35 cellular contexts compared by ENCODE assay signal in genomic region chr10:118642228-118642627, GRCh38. TPM values are rescaled to one million over a fixed set of nuclear protein-coding genes. Genes with fewer than 3 reads are reported as not detected.
"Had no signal": no experiment of that assay in that cellular context is flagged by ENCODE, and none has a peak within 500 bp of the region (broad histone marks: within the 10 kb centered on the region; RNA-seq: fewer than 3 reads in every experiment).

No MANE protein-coding gene starts in this region.

- ATAC-seq: naive thymus-derived CD8-positive, alpha-beta T cell; pancreas; sciatic nerve; stimulated activated naive B cell treated with anti-CD40 and anti-IgM and Interleukin-4, amounts not matched to agents 10 μg/mL and 1 μg/mL and 100 μg/mL, for 72 hours had no signal

- H3K36me3 ChIP-seq: neutrophil, pancreas, prostate gland, spleen, stomach, thoracic aorta, thyroid gland, tibial nerve, upper lobe of left lung, uterus had no signal

- H3K27ac Mint-ChIP-seq: naive B cell; natural killer cell treated with Interleukin-12 subunit alpha and Interleukin-12 subunit beta and Interleukin-15 and Interleukin-18, amount 100 ng/mL, for 72 hours; nephron progenitor cell; stimulated activated naive B cell treated with anti-CD40 and anti-IgM and Interleukin-4, amounts not matched to agents 10 μg/mL and 1 μg/mL and 100 μg/mL, for 72 hours; stimulated activated naive CD8-positive, alpha-beta T cell treated with anti-CD3 and anti-CD28 coated beads, Interleukin-15, Interleukin-2, amounts not matched to agents 100 ng/mL and 50 ng/mL, for 24 hours had no signal

- DNase-seq: naive B cell; naive thymus-derived CD8-positive, alpha-beta T cell; nephron progenitor cell; nucleus accumbens; pancreas; retina; right cardiac atrium; spleen; stimulated activated CD4-positive, alpha-beta T cell treated with anti-CD3 and anti-CD28 coated beads, Interleukin-12 subunit alpha, Interleukin-12 subunit beta, amount 100 ng/mL, for 4 hours; stimulated activated CD4-positive, alpha-beta T cell treated with anti-CD3 and anti-CD28 coated beads, Interleukin-1b, Interleukin-23, amount 100 ng/mL, for 48 hours; stimulated activated CD4-positive, alpha-beta T cell treated with anti-CD3 and anti-CD28 coated beads, Interleukin-4, amount 100 ng/mL, for 1 hour; stimulated activated CD4-positive, alpha-beta T cell treated with anti-CD3 and anti-CD28 coated beads, Interleukin-4, amount 100 ng/mL, for 4 hours; stimulated activated CD8-positive, alpha-beta memory T cell treated with anti-CD3 and anti-CD28 coated beads, Interleukin-4, amount 100 ng/mL, for 48 hours; stimulated activated naive B cell treated with anti-CD40 and anti-IgM and Interleukin-4, amounts not matched to agents 10 μg/mL and 1 μg/mL and 100 μg/mL, for 72 hours; stimulated activated naive CD4-positive, alpha-beta T cell treated with Interleukin-2 at 50 U/mL for 16 hours; stomach; thyroid gland; trophoblast cell; upper lobe of left lung; uterus had no signal

- H3K4me1 ChIP-seq: pancreas, prostate gland, spleen, stomach, thyroid gland, tibial nerve, upper lobe of left lung, uterus had no signal

- H3K4me3 ChIP-seq: pancreas, prostate gland, skin epidermis, smooth muscle cell, spleen, stomach, thoracic aorta, thyroid gland, tibial nerve, upper lobe of left lung, uterus had no signal

- H3K27me3 ChIP-seq: pancreas, stomach, thyroid gland, tibial nerve, upper lobe of left lung, uterus had no signal

- H3K27ac ChIP-seq: neutrophil, pancreas, prostate gland, skin epidermis, spleen, stomach, thoracic aorta, thyroid gland, tibial nerve, upper lobe of left lung, uterus had no signal

- H3K9me3 Mint-ChIP-seq: neural crest cell had no signal

- H3K4me3 Mint-ChIP-seq: naive thymus-derived CD8-positive, alpha-beta T cell; natural killer cell treated with Interleukin-12 subunit alpha and Interleukin-12 subunit beta and Interleukin-15 and Interleukin-18, amount 100 ng/mL, for 72 hours; nephron progenitor cell; neural crest cell; stimulated activated naive B cell treated with anti-CD40 and anti-IgM and Interleukin-4, amounts not matched to agents 10 μg/mL and 1 μg/mL and 100 μg/mL, for 72 hours; stimulated activated naive CD8-positive, alpha-beta T cell treated with anti-CD3 and anti-CD28 coated beads, Interleukin-15, Interleukin-2, amounts not matched to agents 100 ng/mL and 50 ng/mL, for 24 hours had no signal

- H3K4me1 Mint-ChIP-seq: naive B cell; nephron progenitor cell; neural crest cell; stimulated activated naive B cell treated with anti-CD40 and anti-IgM and Interleukin-4, amounts not matched to agents 10 μg/mL and 1 μg/mL and 100 μg/mL, for 72 hours had no signal

- H3K9me3 ChIP-seq: neutrophil, pancreas, prostate gland, thoracic aorta, thyroid gland, uterus had no signal

RNA-seq across cellular contexts. Expression of gene PRLHR, which starts 46.8 kb away (rescaled TPM):
- total RNA-seq: naive thymus-derived CD8-positive, alpha-beta T cell; natural killer cell treated with Interleukin-12 subunit alpha and Interleukin-12 subunit beta and Interleukin-15 and Interleukin-18, amount 100 ng/mL, for 72 hours; neural crest cell; omental fat pad; osteocyte; posterior vena cava; prostate gland; pulmonary artery endothelial cell; right cardiac atrium; sciatic nerve; smooth muscle cell; spleen; subcutaneous adipose tissue; thoracic aorta; thyroid gland; tibial nerve had no signal
